ENCODE assay signal across 12 cellular contexts in genomic region chrX:1492421-1493012, GRCh38. TPM values are rescaled to one million over a fixed set of nuclear protein-coding genes. Genes with fewer than 3 reads are reported as not detected.
DNase-seq lines count a peak whose midpoint lies in the region; ATAC-seq, FAIRE-seq and TF ChIP-seq lines count a peak whose summit lies in the region.
"Had no signal": no experiment of that assay in that cellular context is flagged by ENCODE, and none has a peak within 500 bp of the region (broad histone marks: within the 10 kb centered on the region; RNA-seq: fewer than 3 reads in every experiment).

No MANE protein-coding gene starts in this region.

- BruUV-seq in HepG2 (replicated peaks; lab: Mats Ljungman, UMichigan), result no TSS peak

- H3K27me3 ChIP-seq in BLaER1 (no peaks in the 10 kb centered on the region), HepG2 (ENCODE audit: control insufficient read depth in 1 of 2, insufficient read depth in 2 of 2, low read length in 2 of 2) (no peaks in the 10 kb centered on the region), esophagus muscularis mucosa (peaks cover 0 to 15% (median 0%) of the 10 kb centered on the region in 4 donors), thyroid gland (no peaks in the 10 kb centered on the region)
- H3K27me3 ChIP-seq: vagina had no signal

- intact Hi-C loops in activated B cell treated with CpG ODN at 0.5 μM for 24 hours (cut with micrococcal nuclease) (loop anchor here (1.0 kb wide), 2 partner anchors 25 to 39 kb away; no protein-coding TSS in a partner anchor), HepG2 (cut with micrococcal nuclease; ENCODE audit: unreplicated experiment) (no loop called here), esophagus muscularis mucosa (cut with DNase I) (no loop called here), thyroid gland (cut with DNase I) (no loop called here)

- in situ Hi-C loops in HepG2 (cut with HindIII; ENCODE audit: extremely low pct_ligation_motif_present, low pct_unique_long_range_greater_than_20kb), result no loop called here

- peak overlapping the region; percentile 88 for H3K4me3 Mint-ChIP-seq in activated B cell treated with CpG ODN at 0.5 μM for 24 hours

- peak overlapping the region; percentile 49; the same call in 1 of the 2 replicates for H3K27ac ChIP-seq in BLaER1
- H3K27ac ChIP-seq in HepG2 (ENCODE audit: extremely low read length, insufficient read depth, low read length), result no peak overlapping the region
- H3K27ac ChIP-seq in esophagus muscularis mucosa (replicated peaks in 1 of 4), result no peak overlapping the region
- H3K27ac ChIP-seq in thyroid gland, result no peak overlapping the region
- H3K27ac ChIP-seq: vagina had no signal

- TF ChIP-seq RAD21 in HepG2 (CRISPR knock-in tag; IDR thresholded peaks at IDR 0.05), result no peak

- DNase-seq in GM12864 (ENCODE audit: low read depth), result no peak
- no peak for DNase-seq in activated B cell treated with CpG ODN at 0.5 μM for 24 hours
- no peak for DNase-seq in HepG2 (ENCODE audit: low spot score)
- no peak for DNase-seq in hepatic stellate cell (ENCODE audit: low spot score)
- DNase-seq in esophagus muscularis mucosa (ENCODE audit: extremely low spot score), result no peak
- DNase-seq in H54 (ENCODE audit: insufficient read length, low spot score), result no peak
- DNase-seq in thyroid gland, result no peak
- DNase-seq: GOT3 had no signal

- no peak for FAIRE-seq in HepG2 (lab: Jason Lieb, UNC)
- FAIRE-seq in H54 (lab: Jason Lieb, UNC), result no peak
- FAIRE-seq: kidney had no signal

- peaks cover 4% of the 10 kb centered on the region for H3K9me3 Mint-ChIP-seq in activated B cell treated with CpG ODN at 0.5 μM for 24 hours

- CTCF ChIA-PET in activated B cell treated with CpG ODN at 0.5 μM for 24 hours (lab: Charles Lee), result no interaction called here
- CTCF ChIA-PET in HepG2 (lab: Yijun Ruan, JAX; ENCODE audit: low intra/inter-chr PET ratio, low total read pairs), result no interaction called here

- TF ChIP-seq CTCF in GM12864 (IDR thresholded peaks at IDR 0.05; ENCODE audit: low read depth, low read length, missing control alignments) (no peak), activated B cell treated with CpG ODN at 0.5 μM for 24 hours (IDR thresholded peaks at IDR 0.05) (no peak), HepG2 (CRISPR knock-in tag; IDR thresholded peaks at IDR 0.05) (no peak), esophagus muscularis mucosa (IDR thresholded peaks at IDR 0.05) (no peak), thyroid gland (IDR thresholded peaks at IDR 0.05) (no peak)

- H3K9ac ChIP-seq in BLaER1, result no peak overlapping the region
- no peak overlapping the region for H3K9ac ChIP-seq in HepG2 (ENCODE audit: insufficient read depth, low read depth, low read length)

- H3K27ac Mint-ChIP-seq in activated B cell treated with CpG ODN at 0.5 μM for 24 hours, result peak overlapping the region; percentile 88

- TF ChIP-seq EP300 in HepG2 (IDR thresholded peaks at IDR 0.05; ENCODE audit: low read depth in 2 of 2, low read length in 2 of 2) (no peak), HepG2 (CRISPR knock-in tag; IDR thresholded peaks at IDR 0.05; ENCODE audit: borderline replicate concordance) (no peak), esophagus muscularis mucosa (IDR thresholded peaks at IDR 0.05) (no peak)

- peaks cover 61% of the 10 kb centered on the region for H3K36me3 ChIP-seq in BLaER1
- H3K36me3 ChIP-seq in HepG2 (replicated peaks in 1 of 2; ENCODE audit: control insufficient read depth in 1 of 2, insufficient read depth in 2 of 2, low read length in 2 of 2), result no peaks in the 10 kb centered on the region
- no peaks in the 10 kb centered on the region for H3K36me3 ChIP-seq in esophagus muscularis mucosa
- H3K36me3 ChIP-seq in thyroid gland, result no peaks in the 10 kb centered on the region
- H3K36me3 ChIP-seq: vagina had no signal

- peak; percentile 1 for ATAC-seq in activated B cell treated with CpG ODN at 0.5 μM for 24 hours (ENCODE audit: low read depth)
- peak; percentile 36 for ATAC-seq in HepG2

- TF ChIP-seq POLR2A in HepG2 (IDR thresholded peaks at IDR 0.05; ENCODE audit: insufficient read depth in 1 of 2, low read depth in 2 of 2, low read length in 2 of 2) (no peak), esophagus muscularis mucosa (IDR thresholded peaks at IDR 0.05; ENCODE audit: low read depth) (no peak), H54 (IDR thresholded peaks at IDR 0.05; ENCODE audit: low read depth, low read length) (no peak), thyroid gland (IDR thresholded peaks at IDR 0.05) (no peak)

- no peaks in the 10 kb centered on the region for H3K27me3 Mint-ChIP-seq in activated B cell treated with CpG ODN at 0.5 μM for 24 hours

- peaks cover 62% of the 10 kb centered on the region for H3K36me3 Mint-ChIP-seq in activated B cell treated with CpG ODN at 0.5 μM for 24 hours (ENCODE audit: low read depth)

- POLR2A ChIA-PET in activated B cell treated with CpG ODN at 0.5 μM for 24 hours (lab: Charles Lee), result no interaction called here
- POLR2A ChIA-PET in HepG2 (lab: Yijun Ruan, JAX), result no interaction called here

- H2AFZ ChIP-seq in HepG2 (ENCODE audit: low read length), result no peak overlapping the region

- H3K9me3 ChIP-seq in BLaER1 (peaks cover 6% of the 10 kb centered on the region; the same call in 1 of the 2 replicates), HepG2 (ENCODE audit: low read length) (no peaks in the 10 kb centered on the region), esophagus muscularis mucosa (peaks cover 0 to 7% (median 0%) of the 10 kb centered on the region in 4 donors), thyroid gland (no peaks in the 10 kb centered on the region)
- H3K9me3 ChIP-seq: vagina had no signal

- H3K4me2 ChIP-seq in BLaER1, result peak overlapping the region; percentile 70
- no peak overlapping the region for H3K4me2 ChIP-seq in HepG2 (ENCODE audit: low read depth, low read length)

- peaks cover 72% of the 10 kb centered on the region for H3K4me1 ChIP-seq in BLaER1
- H3K4me1 ChIP-seq in HepG2 (ENCODE audit: insufficient read depth, low read length), result no peaks in the 10 kb centered on the region
- peaks cover 0 to 8% (median 3%) of the 10 kb centered on the region in 4 donors for H3K4me1 ChIP-seq in esophagus muscularis mucosa
- peaks cover 0 to 4% of the 10 kb centered on the region in 2 donors for H3K4me1 ChIP-seq in thyroid gland
- H3K4me1 ChIP-seq: vagina had no signal

- H4K20me1 ChIP-seq in BLaER1 (peaks cover 85% of the 10 kb centered on the region), HepG2 (ENCODE audit: insufficient read depth, low read length) (no peaks in the 10 kb centered on the region)

- H3K4me1 Mint-ChIP-seq in activated B cell treated with CpG ODN at 0.5 μM for 24 hours, result peaks cover 66% of the 10 kb centered on the region

- H3K79me2 ChIP-seq in HepG2 (ENCODE audit: insufficient read depth, low read length), result no peaks in the 10 kb centered on the region

- H3K4me3 ChIP-seq in BLaER1 (no peak overlapping the region), GM12864 (ENCODE audit: low read depth, low read length) (peak overlapping the region; percentile 53), HepG2 (replicated peaks in 1 of 3; ENCODE audit: insufficient read depth in 1 of 3, low read depth in 2 of 3, low read length in 3 of 3) (no peak overlapping the region), esophagus muscularis mucosa (no peak overlapping the region), thyroid gland (replicated peaks in 1 of 3) (no peak overlapping the region)
- H3K4me3 ChIP-seq: vagina had no signal

- 58% methylated on average over 9 of the region's 9 CpGs for WGBS in HepG2 (ENCODE audit: low lambda C conversion rate)
- 89% methylated on average over 9 of the region's 9 CpGs for WGBS in esophagus muscularis mucosa
- 87 to 90% methylated on average over 9 of the region's 9 CpGs for WGBS in thyroid gland, 2 donors

RNA-seq across cellular contexts. Expression of gene ASMTL, which starts 39.8 kb away (rescaled TPM):
- total RNA-seq in activated B cell treated with CpG ODN at 0.5 μM for 24 hours (49.2 and 52.1 TPM in 2 replicates), HepG2 (2016; rRNA removed; fragmentation: Illumina TruSeq; extraction: Trizol) (5.6 and 6.3 TPM in 2 replicates), esophagus muscularis mucosa (10 to 100 TPM; 28.7 to 52.2 (median 32.8) TPM), thyroid gland (10 to 100 TPM; 29.7 to 56.1 (median 42.4) TPM)
- 1.3 and 1.9 TPM in 2 replicates for total RNA-seq in HepG2 (2016; cell fraction: cytosol; rRNA removed; fragmentation: Illumina TruSeq; extraction: Trizol; ENCODE audit: low read depth)
- total RNA-seq in HepG2 (2016; cell fraction: insoluble cytoplasmic fraction; rRNA removed; fragmentation: Illumina TruSeq; extraction: Trizol), result 5.5 and 6.1 TPM in 2 replicates
- 2.5 and 2.6 TPM in 2 replicates for total RNA-seq in HepG2 (2016; cell fraction: membrane; rRNA removed; fragmentation: Illumina TruSeq; extraction: Trizol)
- total RNA-seq in HepG2 (2016; cell fraction: nucleus; rRNA removed; fragmentation: Illumina TruSeq; extraction: Trizol), result 4.9 and 6.4 TPM in 2 replicates
- 16.3 and 16.4 TPM in 2 replicates for polyA plus RNA-seq in HepG2 (2011; rRNA removed)
- polyA plus RNA-seq in HepG2 (2011; cell fraction: cytosol; rRNA removed), result 10.6 and 17.6 TPM in 2 replicates
- 20.1 and 27.5 TPM in 2 replicates for polyA plus RNA-seq in HepG2 (2011; cell fraction: nucleus; rRNA removed)
- polyA plus RNA-seq in HepG2 (2012), result 11.5 and 12.3 TPM in 2 replicates
- 1.6 and 2.0 TPM in 2 replicates for polyA plus RNA-seq in HepG2 (2016; cell fraction: cytosol; fragmentation: Illumina TruSeq; extraction: Trizol; ENCODE audit: low read depth)
- polyA plus RNA-seq in HepG2 (2016; cell fraction: insoluble cytoplasmic fraction; fragmentation: Illumina TruSeq; extraction: Trizol; ENCODE audit: low read depth), result 10.7 and 11.3 TPM in 2 replicates
- 2.3 and 2.4 TPM in 2 replicates for polyA plus RNA-seq in HepG2 (2016; cell fraction: membrane; fragmentation: Illumina TruSeq; extraction: Trizol; ENCODE audit: low read depth)
- 11.5 and 12.7 TPM in 2 replicates for polyA plus RNA-seq in HepG2 (2016; cell fraction: nucleus; fragmentation: Illumina TruSeq; extraction: Trizol; ENCODE audit: insufficient read depth, low read depth)
- polyA minus RNA-seq in HepG2 (2011; rRNA and poly(A)+ RNA removed; ENCODE audit: low replicate concordance), result 9.3 and 19.0 TPM in 2 replicates
- polyA minus RNA-seq in HepG2 (2011; cell fraction: cytosol; rRNA and poly(A)+ RNA removed), result 10.4 and 11.7 TPM in 2 replicates
- polyA minus RNA-seq in HepG2 (2011; cell fraction: nucleus; rRNA and poly(A)+ RNA removed), result 8.6 and 12.7 TPM in 2 replicates

RNA-seq across cellular contexts. Expression of gene P2RY8, which starts 44.5 kb away (rescaled TPM):
- total RNA-seq in activated B cell treated with CpG ODN at 0.5 μM for 24 hours, result 315 and 332 TPM in 2 replicates
- total RNA-seq in HepG2 (2016; rRNA removed; fragmentation: Illumina TruSeq; extraction: Trizol), result 0.66 and 1.0 TPM in 2 replicates
- total RNA-seq in HepG2 (2016; cell fraction: cytosol; rRNA removed; fragmentation: Illumina TruSeq; extraction: Trizol; ENCODE audit: low read depth), result 0.09 and 0.10 TPM in 2 replicates
- 0.68 and 1.1 TPM in 2 replicates for total RNA-seq in HepG2 (2016; cell fraction: insoluble cytoplasmic fraction; rRNA removed; fragmentation: Illumina TruSeq; extraction: Trizol)
- total RNA-seq in HepG2 (2016; cell fraction: membrane; rRNA removed; fragmentation: Illumina TruSeq; extraction: Trizol), result 0.31 and 0.34 TPM in 2 replicates
- total RNA-seq in HepG2 (2016; cell fraction: nucleus; rRNA removed; fragmentation: Illumina TruSeq; extraction: Trizol), result 1.0 and 1.6 TPM in 2 replicates
- polyA plus RNA-seq in HepG2 (2011; rRNA removed), result 1.3 and 3.1 TPM in 2 replicates
- 2.0 and 2.3 TPM in 2 replicates for polyA plus RNA-seq in HepG2 (2011; cell fraction: cytosol; rRNA removed)
- polyA plus RNA-seq in HepG2 (2011; cell fraction: nucleus; rRNA removed), result 1.5 and 1.8 TPM in 2 replicates
- 2.1 and 2.4 TPM in 2 replicates for polyA plus RNA-seq in HepG2 (2012)
- 0.08 and 0.09 TPM in 2 replicates for polyA plus RNA-seq in HepG2 (2016; cell fraction: cytosol; fragmentation: Illumina TruSeq; extraction: Trizol; ENCODE audit: low read depth)
- 0.65 and 0.91 TPM in 2 replicates for polyA plus RNA-seq in HepG2 (2016; cell fraction: insoluble cytoplasmic fraction; fragmentation: Illumina TruSeq; extraction: Trizol; ENCODE audit: low read depth)
- 0.16 and 0.28 TPM in 2 replicates for polyA plus RNA-seq in HepG2 (2016; cell fraction: membrane; fragmentation: Illumina TruSeq; extraction: Trizol; ENCODE audit: low read depth)
- polyA plus RNA-seq in HepG2 (2016; cell fraction: nucleus; fragmentation: Illumina TruSeq; extraction: Trizol; ENCODE audit: insufficient read depth, low read depth), result 2.0 and 2.3 TPM in 2 replicates
- 0.09 and 7.8 TPM in 2 replicates for polyA minus RNA-seq in HepG2 (2011; rRNA and poly(A)+ RNA removed; ENCODE audit: low replicate concordance)
- polyA minus RNA-seq in HepG2 (2011; cell fraction: cytosol; rRNA and poly(A)+ RNA removed), result 2.4 and 2.6 TPM in 2 replicates
- polyA minus RNA-seq in HepG2 (2011; cell fraction: nucleus; rRNA and poly(A)+ RNA removed), result 1.4 and 2.2 TPM in 2 replicates
- 1 to 10 TPM in 3 of 4 donors, under 1 TPM in 1; 0.63 to 3.1 (median 1.9) TPM for total RNA-seq in esophagus muscularis mucosa
- 10 to 100 TPM in 1 of 4 donors, 1 to 10 TPM in 3; 2.4 to 11.9 (median 3.0) TPM for total RNA-seq in thyroid gland
- total RNA-seq: SK-MEL-5 had no signal

Comparison
In these comparisons a context has a peak if more than half of its experiments do, and no peak if none do; other contexts are left out.
1. RNA of gene P2RY8, which starts 44.5 kb away (total RNA-seq): 315 to 332 TPM in activated B cell treated with CpG ODN at 0.5 μM for 24 hours; 2.4 to 11.9 TPM in thyroid gland, 0.63 to 3.1 TPM in esophagus muscularis mucosa and 0.09 to 1.6 TPM in HepG2; every median in the first group is over 10 times any median in the second.